16 cellular contexts compared by ENCODE assay signal in the genomic region with DNA sequence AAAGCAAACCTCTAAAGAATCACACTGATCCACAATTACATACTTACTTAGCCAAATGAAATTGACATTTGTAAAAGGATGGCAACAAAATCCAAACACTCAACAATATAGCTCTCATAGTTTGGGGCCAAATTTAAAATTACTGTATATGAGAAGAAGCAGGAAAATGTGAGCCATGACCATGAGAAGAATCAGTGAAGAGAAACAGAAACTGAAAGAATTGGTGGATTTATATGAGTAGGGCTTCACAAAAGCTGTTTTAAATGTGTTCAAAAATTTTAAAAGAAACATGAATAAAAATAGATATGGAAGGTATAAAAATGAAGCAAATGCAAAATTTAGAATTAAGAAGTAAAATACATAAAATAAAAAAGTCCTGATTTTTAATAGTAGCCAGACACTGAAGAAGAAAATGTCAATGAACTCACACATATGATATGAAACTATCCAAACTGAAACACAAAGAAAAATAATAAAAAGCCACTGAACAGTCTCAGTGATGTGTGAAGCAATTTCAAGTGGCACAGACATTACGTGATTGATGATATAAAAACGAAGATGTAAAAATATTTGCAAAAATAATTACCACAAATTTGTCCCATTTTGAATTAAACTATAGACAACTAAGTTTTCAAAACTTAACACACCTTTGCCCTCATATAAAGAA.
DNase-seq lines count a peak whose midpoint lies in the region; ATAC-seq and TF ChIP-seq lines count a peak whose summit lies in the region.
"Had no signal": no experiment of that assay in that cellular context is flagged by ENCODE, and none has a peak within 500 bp of the region (broad histone marks: within the 10 kb centered on the region; RNA-seq: fewer than 3 reads in every experiment).

No MANE protein-coding gene starts in this region.

- H3K9me3 ChIP-seq in MM.1S (replicated peaks; ENCODE audit: insufficient read depth, low read length) (no peaks in the 10 kb centered on the region), right lobe of liver (no peaks in the 10 kb centered on the region)

- ATAC-seq in GM18498 (IDR thresholded peaks at IDR 0.05; ENCODE audit: unreplicated experiment) (peak; percentile 71), GM18909 (IDR thresholded peaks at IDR 0.05; ENCODE audit: poor library complexity, unreplicated experiment) (peak; percentile 60), HG02798 (IDR thresholded peaks at IDR 0.05; ENCODE audit: poor library complexity, unreplicated experiment) (peak; percentile 44), HG02840 (IDR thresholded peaks at IDR 0.05; ENCODE audit: low FRiP score, unreplicated experiment) (no peak), HG03439 (IDR thresholded peaks at IDR 0.05; ENCODE audit: unreplicated experiment) (no peak), right lobe of liver (no peak)
- ATAC-seq: CD8-positive, alpha-beta T cell; SK-N-SH treated with all-trans-retinoic acid at 6 μM for 48 hours had no signal

- DNase-seq in MM.1S: peak; percentile 27
- DNase-seq in right lobe of liver: no peak
- DNase-seq in activated CD4-positive, CD25-positive, alpha-beta regulatory T cell treated with anti-CD3 and anti-CD28 coated beads, Interleukin-2, amount 50 U/mL, for 72 hours: no peak
- DNase-seq: CD8-positive, alpha-beta T cell; NCI-H187; NCI-H226; NCI-H526; SHP77 treated with DMSO at 0.1 percent for 48 hours had no signal

- H3K4me1 ChIP-seq in MM.1S (ENCODE audit: low read length) (0 out of 2 replicates have a peak, but pooled peaks cover 3% of the 10 kb centered on the region), right lobe of liver (no peaks in the 10 kb centered on the region)
- H3K4me1 ChIP-seq: BLaER1 had no signal

- no peak for TF ChIP-seq POLR2A in right lobe of liver (IDR thresholded peaks at IDR 0.05)

- H2AFZ ChIP-seq in MM.1S (ENCODE audit: low read length): no peak overlapping the region

- no peaks in the 10 kb centered on the region for H3K9me2 ChIP-seq in MM.1S (replicated peaks; ENCODE audit: insufficient read depth, low read length)

- H3K27me3 ChIP-seq in MM.1S (replicated peaks; ENCODE audit: insufficient read depth, low read length) (no peaks in the 10 kb centered on the region), right lobe of liver (no peaks in the 10 kb centered on the region)
- H3K27me3 ChIP-seq: BLaER1 had no signal

- no peak overlapping the region for H3K27ac ChIP-seq in MM.1S (ENCODE audit: low read length)
- H3K27ac ChIP-seq in right lobe of liver: no peak overlapping the region
- H3K27ac ChIP-seq: BLaER1, HL-60 had no signal

- H3F3A ChIP-seq in MM.1S (ENCODE audit: insufficient read depth, low read length): no peaks in the 10 kb centered on the region

- intact Hi-C loops in right lobe of liver (cut with DNase I): no loop called here

- H4K20me1 ChIP-seq in MM.1S (ENCODE audit: insufficient read depth, low read length): no peaks in the 10 kb centered on the region
- H4K20me1 ChIP-seq: BLaER1 had no signal

- peak overlapping the region; percentile 43; the same call in 1 of the 2 replicates for H3K4me2 ChIP-seq in MM.1S (ENCODE audit: low read depth, low read length)
- H3K4me2 ChIP-seq: BLaER1 had no signal

- no peak overlapping the region for H3K9ac ChIP-seq in MM.1S (ENCODE audit: low read length)
- H3K9ac ChIP-seq: BLaER1 had no signal

- no peak overlapping the region for H3K4me3 ChIP-seq in MM.1S (ENCODE audit: low read length)
- no peak overlapping the region for H3K4me3 ChIP-seq in right lobe of liver
- H3K4me3 ChIP-seq: BLaER1 had no signal

- no peaks in the 10 kb centered on the region for H3K79me2 ChIP-seq in MM.1S (ENCODE audit: low read length)

- H3K36me3 ChIP-seq in MM.1S (replicated peaks; ENCODE audit: insufficient read depth, low read length) (no peaks in the 10 kb centered on the region), right lobe of liver (no peaks in the 10 kb centered on the region)
- H3K36me3 ChIP-seq: BLaER1 had no signal

- TF ChIP-seq CTCF in MM.1S (IDR thresholded peaks at IDR 0.05; ENCODE audit: low read length) (no peak), right lobe of liver (IDR thresholded peaks at IDR 0.05) (no peak)

- 68% methylated on average over 2 of the region's 2 CpGs for WGBS in right lobe of liver (ENCODE audit: insufficient coverage, low coverage, low lambda C conversion rate, missing lambda C conversion rate)

Comparison
In these comparisons a context has a peak if more than half of its experiments do, and no peak if none do; other contexts are left out.
1. ATAC-seq: peak in GM18498 (single experiment), GM18909 (single experiment) and HG02798 (single experiment); none in HG02840 (single experiment), HG03439 (single experiment) and right lobe of liver (0 of 4).